In the genomic region with DNA sequence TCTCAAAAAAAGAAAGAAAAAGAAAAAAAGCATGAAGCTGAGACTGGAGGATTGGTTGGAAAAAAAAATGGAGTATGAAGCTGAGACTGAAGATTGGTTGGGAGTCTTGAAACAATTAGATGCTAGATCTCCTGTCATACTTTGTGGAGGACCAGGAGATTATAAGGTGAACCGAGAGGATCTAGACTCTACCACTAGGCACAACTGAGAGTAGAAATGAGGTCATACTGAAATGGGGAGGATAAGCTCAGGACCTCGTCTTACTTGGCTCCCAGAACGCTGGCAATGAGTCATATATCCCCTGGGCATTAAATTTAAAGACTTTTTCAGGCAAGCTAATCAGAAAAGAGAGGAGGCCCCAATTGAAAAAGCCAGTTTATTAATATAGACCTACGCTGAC, we compare ENCODE assay signal across 9 cellular contexts. TPM values are rescaled to one million over a fixed set of nuclear protein-coding genes. Genes with fewer than 3 reads are reported as not detected.
A peak's percentile ranks its signal among the peaks of the same experiment; 100 is the strongest.
DNase-seq lines count a peak whose midpoint lies in the region; ATAC-seq, FAIRE-seq and TF ChIP-seq lines count a peak whose summit lies in the region.
"Had no signal": no experiment of that assay in that cellular context is flagged by ENCODE, and none has a peak within 500 bp of the region (broad histone marks: within the 10 kb centered on the region; RNA-seq: fewer than 3 reads in every experiment).

No MANE protein-coding gene starts in this region.

- H3K27ac Mint-ChIP-seq in CD4-positive, CD25-positive, alpha-beta regulatory T cell, result peak overlapping the region in 2 of 3 donors; percentile 2 to 84
- no peak overlapping the region for H3K27ac Mint-ChIP-seq in GM23338

- H3F3A ChIP-seq in GM23338 (replicated peaks; ENCODE audit: low read depth), result peaks cover 7% of the 10 kb centered on the region

- dilution Hi-C loops in keratinocyte (cut with MboI; ENCODE audit: extremely low pct_ligation_motif_present, low sequenced_read_pairs), result no loop called here

- H3K9me3 Mint-ChIP-seq in CD4-positive, CD25-positive, alpha-beta regulatory T cell, result no peaks in the 10 kb centered on the region
- no peaks in the 10 kb centered on the region; the same call in 2 of the 3 replicates for H3K9me3 Mint-ChIP-seq in GM23338

- no peaks in the 10 kb centered on the region for H3K36me3 ChIP-seq in CD4-positive, CD25-positive, alpha-beta regulatory T cell (ENCODE audit: control insufficient read depth, insufficient read depth, low read length)
- no peaks in the 10 kb centered on the region for H3K36me3 ChIP-seq in GM23338 (ENCODE audit: insufficient read depth)
- no peaks in the 10 kb centered on the region for H3K36me3 ChIP-seq in keratinocyte (ENCODE audit: control insufficient read depth in 2 of 2, extremely low read depth in 1 of 2, insufficient read depth in 2 of 2, low read length in 2 of 2)
- H3K36me3 ChIP-seq in left lung, result no peaks in the 10 kb centered on the region

- peak overlapping the region; percentile 14 for H3K9ac ChIP-seq in keratinocyte (ENCODE audit: control insufficient read depth, extremely low read depth, insufficient read depth, low read length)

- no peaks in the 10 kb centered on the region for H3K9me1 ChIP-seq in keratinocyte (ENCODE audit: control insufficient read depth, extremely low read depth, insufficient read depth, low read length)

- intact Hi-C loops in left lung (cut with DNase I), result no loop called here

- no peak overlapping the region for H3K4me3 ChIP-seq in CD4-positive, CD25-positive, alpha-beta regulatory T cell (ENCODE audit: low read depth, low read length)
- no peak overlapping the region for H3K4me3 ChIP-seq in GM23338
- no peak overlapping the region for H3K4me3 ChIP-seq in keratinocyte (ENCODE audit: control insufficient read depth in 2 of 3, extremely low read depth in 1 of 3, insufficient read depth in 2 of 3, low read depth in 1 of 3, low read length in 3 of 3)
- H3K4me3 ChIP-seq in left lung, result no peak overlapping the region

- TF ChIP-seq CTCF in GM23338 (conservative IDR thresholded peaks at IDR 0.05; ENCODE audit: low read depth in 2 of 2) (no peak), RWPE1 (conservative IDR thresholded peaks at IDR 0.05; ENCODE audit: low read depth) (no peak), keratinocyte (optimal IDR thresholded peaks at IDR 0.05 in 1 of 3, IDR thresholded peaks at IDR 0.05 in 1 of 3, conservative IDR thresholded peaks at IDR 0.05 in 1 of 3; ENCODE audit: extremely low read depth in 1 of 3, insufficient read depth in 2 of 3, low read length in 3 of 3) (peak in 1 of 3 experiments; percentile 19), left lung (IDR thresholded peaks at IDR 0.05) (no peak)

- CTCF ChIA-PET in RWPE1 (lab: Yijun Ruan, JAX), result interaction anchor here (0.8 to 1.3 kb wide), 2 partner anchors 14 to 22 kb away, joined by 3 to 10 read pairs; no protein-coding TSS in a partner anchor

- no peaks in the 10 kb centered on the region for H3K9me2 ChIP-seq in GM23338 (ENCODE audit: insufficient read depth)

- H3K9me3 ChIP-seq in CD4-positive, CD25-positive, alpha-beta regulatory T cell (ENCODE audit: control insufficient read depth in 2 of 2, low read length in 2 of 2), result no peaks in the 10 kb centered on the region
- no peaks in the 10 kb centered on the region for H3K9me3 ChIP-seq in keratinocyte (ENCODE audit: control insufficient read depth, low read depth, low read length)
- H3K9me3 ChIP-seq in left lung, result no peaks in the 10 kb centered on the region

- no peak overlapping the region for H2AFZ ChIP-seq in GM23338
- no peak overlapping the region for H2AFZ ChIP-seq in keratinocyte (ENCODE audit: control insufficient read depth, low read length)

- H3K36me3 Mint-ChIP-seq in CD4-positive, CD25-positive, alpha-beta regulatory T cell, result peaks cover 9% of the 10 kb centered on the region
- H3K36me3 Mint-ChIP-seq in GM23338 (ENCODE audit: low read depth), result peaks cover under 1% of the 10 kb centered on the region; the same call in 1 of the 3 replicates

- H3K4me3 Mint-ChIP-seq in CD4-positive, CD25-positive, alpha-beta regulatory T cell, result peak overlapping the region in 1 of 4 donors; percentile 53
- no peak overlapping the region for H3K4me3 Mint-ChIP-seq in GM23338

- H3K79me2 ChIP-seq in GM23338 (replicated peaks; ENCODE audit: insufficient read depth) (peaks cover 24% of the 10 kb centered on the region), keratinocyte (ENCODE audit: control insufficient read depth, insufficient read depth, low read length) (peaks cover 21% of the 10 kb centered on the region)

- H3K4me2 ChIP-seq in GM23338, result no peak overlapping the region
- H3K4me2 ChIP-seq in keratinocyte (ENCODE audit: control insufficient read depth, extremely low read depth, insufficient read depth, low read depth, low read length), result no peak overlapping the region

- peak; percentile 82 for FAIRE-seq in keratinocyte (lab: Jason Lieb, UNC)
- FAIRE-seq: colon had no signal

- H3K27me3 Mint-ChIP-seq in CD4-positive, CD25-positive, alpha-beta regulatory T cell, result no peaks in the 10 kb centered on the region
- H3K27me3 Mint-ChIP-seq in GM23338 (ENCODE audit: insufficient read depth, low read depth, poor library complexity), result peaks cover 5% of the 10 kb centered on the region

- no peak for ATAC-seq in CD4-positive, CD25-positive, alpha-beta regulatory T cell (ENCODE audit: low read depth in 2 of 2)
- ATAC-seq in GM23338 (no peak), HG02973 (IDR thresholded peaks at IDR 0.05; ENCODE audit: unreplicated experiment) (no peak), left lung (no peak)

- no peak overlapping the region for H3K27ac ChIP-seq in CD4-positive, CD25-positive, alpha-beta regulatory T cell (ENCODE audit: insufficient read depth, low read length, poor library complexity, severe bottlenecking)
- H3K27ac ChIP-seq in GM23338 (ENCODE audit: low read depth) (peak overlapping the region; percentile 72; the same call in 1 of the 2 replicates), RWPE1 (0 out of 2 replicates have a peak overlapping the region, but pooled peaks have one; percentile 28), keratinocyte (ENCODE audit: control insufficient read depth, insufficient read depth, low read length) (peak overlapping the region; percentile 73), left lung (no peak overlapping the region)

- H3K27me3 ChIP-seq in CD4-positive, CD25-positive, alpha-beta regulatory T cell (ENCODE audit: control insufficient read depth, insufficient read depth, low read length), result no peaks in the 10 kb centered on the region
- H3K27me3 ChIP-seq in GM23338 (ENCODE audit: insufficient read depth) (no peaks in the 10 kb centered on the region), keratinocyte (ENCODE audit: control insufficient read depth, extremely low read depth, insufficient read depth, low read length) (no peaks in the 10 kb centered on the region), left lung (no peaks in the 10 kb centered on the region)

- H3K4me1 ChIP-seq in CD4-positive, CD25-positive, alpha-beta regulatory T cell (ENCODE audit: control insufficient read depth, insufficient read depth, low read length, poor library complexity, severe bottlenecking), result peaks cover 30% of the 10 kb centered on the region
- peaks cover 18% of the 10 kb centered on the region for H3K4me1 ChIP-seq in GM23338 (ENCODE audit: insufficient read depth)
- H3K4me1 ChIP-seq in keratinocyte (ENCODE audit: control insufficient read depth, extremely low read depth, insufficient read depth, low read length), result peaks cover 34% of the 10 kb centered on the region
- H3K4me1 ChIP-seq in left lung, result peaks cover 10 to 37% of the 10 kb centered on the region in 2 donors

- POLR2A ChIA-PET in RWPE1 (lab: Yijun Ruan, JAX; ENCODE audit: low non-redundant PET), result no interaction called here

- no peaks in the 10 kb centered on the region; the same call in 1 of the 2 replicates for H4K20me1 ChIP-seq in GM23338 (replicated peaks; ENCODE audit: insufficient read depth)
- H4K20me1 ChIP-seq in keratinocyte (ENCODE audit: control insufficient read depth, extremely low read depth, insufficient read depth, low read length), result no peaks in the 10 kb centered on the region

- no peak for DNase-seq in CD4-positive, CD25-positive, alpha-beta regulatory T cell
- DNase-seq in GM23338 (ENCODE audit: low spot score) (no peak), RWPE1 (ENCODE audit: low spot score) (peak; percentile 75), keratinocyte (ENCODE audit: low read depth, low spot score) (peak; percentile 73), left lung (no peak), NOMO-1 (lab: John Stamatoyannopoulos, UW; ENCODE audit: unreplicated experiment in 2 of 2) (no peak), cerebellar cortex (ENCODE audit: low spot score) (no peak)

- H3K4me1 Mint-ChIP-seq in CD4-positive, CD25-positive, alpha-beta regulatory T cell, result peaks cover 43 to 69% (median 52%) of the 10 kb centered on the region in 4 donors
- H3K4me1 Mint-ChIP-seq in GM23338, result peaks cover 24% of the 10 kb centered on the region

TF ChIP-seq in GM23338, 12 proteins besides CTCF, POLR2A, EP300 and RAD21 (continues in another document):
- TF ChIP-seq EZH2phosphoT487 (IDR thresholded peaks at IDR 0.05; ENCODE audit: unreplicated experiment) (no peak), JUNB (IDR thresholded peaks at IDR 0.05; ENCODE audit: unreplicated experiment) (no peak), POLR2AphosphoS5 (IDR thresholded peaks at IDR 0.05; ENCODE audit: low read depth) (no peak)

RNA-seq across cellular contexts. Expression of a gene that starts 3.3 kb away (rescaled TPM):
- 32.7 TPM for total RNA-seq in CD4-positive, CD25-positive, alpha-beta regulatory T cell
- 10 to 100 TPM in 2 of 4 donors, 1 to 10 TPM in 2; 8.4 to 14.3 (median 11.9) TPM for polyA plus RNA-seq in CD4-positive, CD25-positive, alpha-beta regulatory T cell
- total RNA-seq in GM23338 (2014; rRNA removed; shearing (Covaris generic)), result 42.0 and 47.5 TPM in 2 replicates
- polyA plus RNA-seq in GM23338 (2016; fragmentation: Nextera tagmentation; extraction: Ambion mirVana) (26.0 and 26.1 TPM in 2 replicates), keratinocyte (6.3 to 13.5 TPM (median 9.0 TPM) in 3 replicates)
- polyA plus RNA-seq in keratinocyte (2011; ENCODE audit: low read depth), result 31.6 TPM
- polyA plus RNA-seq in keratinocyte (2011; cell fraction: cytosol; rRNA removed), result 4.9 and 8.7 TPM in 2 replicates
- 15.1 and 19.3 TPM in 2 replicates for polyA plus RNA-seq in keratinocyte (2011; cell fraction: nucleus; rRNA removed)
- polyA plus RNA-seq in keratinocyte (2012; ENCODE audit: low replicate concordance), result 10.6 and 18.1 TPM in 2 replicates
- 3.4 to 14.2 TPM (median 5.5 TPM) in 3 replicates for polyA minus RNA-seq in keratinocyte
- 4.6 TPM for polyA minus RNA-seq in keratinocyte (2011; cell fraction: cytosol; rRNA and poly(A)+ RNA removed)
- polyA minus RNA-seq in keratinocyte (2011; cell fraction: nucleus; rRNA and poly(A)+ RNA removed), result 10.4 and 26.1 TPM in 2 replicates
- 10 to 100 TPM; 25.6 to 35.0 TPM for total RNA-seq in left lung

Comparison
In these comparisons a context has a peak if more than half of its experiments do, and no peak if none do; other contexts are left out.
1. DNase-seq: peak in RWPE1 (single experiment) and keratinocyte (single experiment); none in CD4-positive, CD25-positive, alpha-beta regulatory T cell (0 of 3), GM23338 (single experiment), left lung (0 of 2), NOMO-1 (0 of 2) and cerebellar cortex (single experiment).
2. H3K27ac ChIP-seq: peak in GM23338 (single experiment), RWPE1 (single experiment) and keratinocyte (single experiment); none in CD4-positive, CD25-positive, alpha-beta regulatory T cell (single experiment) and left lung (0 of 2).